4 cellular contexts compared by ENCODE assay signal in the genomic region with DNA sequence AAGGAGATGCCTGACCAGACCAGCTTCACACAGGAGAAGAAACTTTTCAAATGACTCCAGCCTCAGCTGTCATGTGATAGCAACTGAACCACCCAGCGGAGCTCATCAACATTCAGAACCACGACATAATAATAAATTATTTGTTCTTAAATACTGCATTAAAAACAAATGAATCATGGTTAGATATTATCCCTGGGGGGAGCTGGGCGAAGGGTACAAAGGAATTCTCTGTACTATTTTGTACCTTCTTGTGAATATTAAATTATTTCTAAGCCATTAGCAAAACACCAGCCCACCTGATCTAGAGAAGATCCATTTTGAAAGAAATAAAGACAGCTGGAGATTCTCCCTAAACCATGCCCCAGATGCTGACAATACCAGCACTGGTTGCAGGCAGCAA. TPM values are rescaled to one million over a fixed set of nuclear protein-coding genes. Genes with fewer than 3 reads are reported as not detected.
"Had no signal": no experiment of that assay in that cellular context is flagged by ENCODE, and none has a peak within 500 bp of the region (broad histone marks: within the 10 kb centered on the region; RNA-seq: fewer than 3 reads in every experiment).

No MANE protein-coding gene starts in this region.

- ATAC-seq: GM12878 had no signal

- DNase-seq: GDM1, GF-D8 had no signal

- H3K4me3 ChIP-seq: GM12878 had no signal

RNA-seq across cellular contexts. Expression of gene NKX2-3, which starts 45.6 kb away (rescaled TPM):
- total RNA-seq: G401, GM12878 had no signal
